In genomic region chr5:66646570-66646969, GRCh38 we compare ENCODE assay signal across 23 cellular contexts. TPM values are rescaled to one million over a fixed set of nuclear protein-coding genes. Genes with fewer than 3 reads are reported as not detected.
DNase-seq lines count a peak whose midpoint lies in the region; ATAC-seq and TF ChIP-seq lines count a peak whose summit lies in the region.
"Had no signal": no experiment of that assay in that cellular context is flagged by ENCODE, and none has a peak within 500 bp of the region (broad histone marks: within the 10 kb centered on the region; RNA-seq: fewer than 3 reads in every experiment).

No MANE protein-coding gene starts in this region.

- no peak for TF ChIP-seq POLR2A in breast epithelium (IDR thresholded peaks at IDR 0.05)

- H3K27me3 Mint-ChIP-seq in MCF 10A (ENCODE audit: insufficient read depth, unreplicated experiment), result no peaks in the 10 kb centered on the region
- H3K27me3 Mint-ChIP-seq: B cell had no signal

- H3K36me3 Mint-ChIP-seq in MCF 10A (ENCODE audit: insufficient read depth, unreplicated experiment), result no peaks in the 10 kb centered on the region

- TF ChIP-seq CTCF in MCF 10A (IDR thresholded peaks at IDR 0.05; ENCODE audit: unreplicated experiment) (no peak), breast epithelium (IDR thresholded peaks at IDR 0.05) (no peak), cardiac fibroblast (IDR thresholded peaks at IDR 0.05; ENCODE audit: low read depth, low read length) (no peak), omental fat pad (IDR thresholded peaks at IDR 0.05) (no peak)

- peak; percentile 3 for DNase-seq in MCF 10A (ENCODE audit: unreplicated experiment)
- DNase-seq in breast epithelium (ENCODE audit: low spot score in 2 of 2), result no peak
- peak; percentile 42 for DNase-seq in NOMO-1 treated with DMSO at 0.1 percent for 48 hours (lab: John Stamatoyannopoulos, UW; ENCODE audit: unreplicated experiment)
- peak; percentile 25 to 33 for DNase-seq in cardiac fibroblast (ENCODE audit: low read depth in 2 of 2)
- no peak for DNase-seq in omental fat pad (ENCODE audit: low spot score)
- no peak for DNase-seq in NCI-H524 (lab: John Stamatoyannopoulos, UW)
- DNase-seq in ACHN, result no peak
- DNase-seq: activated CD4-positive, alpha-beta T cell treated with anti-CD3 and anti-CD28 coated beads, Interleukin-2, amount 50 U/mL, for 1 hour; body of pancreas; GF-D8; head of caudate nucleus; HFFc6; KG1; NCI-H1694 treated with DMSO at 0.1 percent for 48 hours; PC-9; SJCRH30; substantia nigra had no signal

- BruUV-seq in MCF 10A (replicated peaks; lab: Mats Ljungman, UMichigan), result no TSS peak

- no peaks in the 10 kb centered on the region for H3K27me3 ChIP-seq in breast epithelium
- H3K27me3 ChIP-seq: body of pancreas, SJCRH30 had no signal

- H3K9me3 Mint-ChIP-seq in MCF 10A (ENCODE audit: unreplicated experiment), result no peaks in the 10 kb centered on the region
- H3K9me3 Mint-ChIP-seq: HFFc6; nephron; T-helper 1 cell treated with Interleukin-12 subunit alpha and Interleukin-12 subunit beta and Interleukin-4 antibody, amounts not matched to agents 30 μg/mL and 1 μg/mL, for 36 hours had no signal

- H3K4me3 Mint-ChIP-seq in MCF 10A (ENCODE audit: unreplicated experiment), result no peak overlapping the region
- H3K4me3 Mint-ChIP-seq: activated naive CD8-positive, alpha-beta T cell; B cell; HFFc6; nephron; T-helper 1 cell treated with Interleukin-12 subunit alpha and Interleukin-12 subunit beta and Interleukin-4 antibody, amounts not matched to agents 30 μg/mL and 1 μg/mL, for 36 hours had no signal

- H3K4me1 ChIP-seq in breast epithelium, result no peaks in the 10 kb centered on the region
- H3K4me1 ChIP-seq: body of pancreas, parathyroid adenoma, SJCRH30 had no signal

- H3K27ac Mint-ChIP-seq in MCF 10A (ENCODE audit: low read depth, unreplicated experiment), result no peak overlapping the region
- H3K27ac Mint-ChIP-seq: activated naive CD8-positive, alpha-beta T cell; B cell; HFFc6; nephron; T-helper 1 cell treated with Interleukin-12 subunit alpha and Interleukin-12 subunit beta and Interleukin-4 antibody, amounts not matched to agents 30 μg/mL and 1 μg/mL, for 36 hours had no signal

- H3K4me3 ChIP-seq in breast epithelium (no peak overlapping the region), cardiac fibroblast (replicated peaks in 1 of 2; ENCODE audit: low read depth in 2 of 2, low read length in 2 of 2) (no peak overlapping the region)
- H3K4me3 ChIP-seq: body of pancreas, PC-9, SJCRH30 had no signal

- ATAC-seq in omental fat pad (ENCODE audit: low FRiP score) (peak; percentile 88), GM21423 (IDR thresholded peaks at IDR 0.05; ENCODE audit: unreplicated experiment) (no peak)
- ATAC-seq: body of pancreas had no signal

- in situ Hi-C loops in ACHN (cut with HindIII; ENCODE audit: low pct_ligation_motif_present, low pct_unique_long_range_greater_than_20kb, low sequenced_read_pairs), result no loop called here

- H3K9me3 ChIP-seq in breast epithelium, result no peaks in the 10 kb centered on the region
- H3K9me3 ChIP-seq: body of pancreas, SJCRH30 had no signal

- H3K27ac ChIP-seq in breast epithelium, result no peak overlapping the region
- H3K27ac ChIP-seq: body of pancreas, parathyroid adenoma, PC-9, SJCRH30 had no signal

- no peaks in the 10 kb centered on the region for H3K4me1 Mint-ChIP-seq in MCF 10A (ENCODE audit: insufficient read depth, unreplicated experiment)

- POLR2A ChIA-PET in MCF 10A (lab: Yijun Ruan, JAX), result interaction anchor here (0.7 kb wide), 1 partner anchor 107 kb away, joined by 3 read pairs; no protein-coding TSS in a partner anchor

- intact Hi-C loops in MCF 10A (cut with micrococcal nuclease) (no loop called here), breast epithelium (cut with DNase I; ENCODE audit: low total_unique reads) (no loop called here)

- CTCF ChIA-PET in MCF 10A (lab: Yijun Ruan, JAX), result interaction anchor here (0.5 to 1.0 kb wide), 2 partner anchors 12 to 240 kb away, joined by 3 read pairs; no protein-coding TSS in a partner anchor

- H3K36me3 ChIP-seq in breast epithelium, result no peaks in the 10 kb centered on the region
- H3K36me3 ChIP-seq: SJCRH30 had no signal

RNA-seq across cellular contexts. Expression of gene MAST4, which starts 50.4 kb away (rescaled TPM):
- total RNA-seq in MCF 10A (2022), result 26.5 and 26.8 TPM in 2 replicates
- 10 to 100 TPM; 28.0 to 61.5 (median 50.1) TPM for total RNA-seq in breast epithelium
- 10 to 100 TPM; 52.2 to 76.8 (median 57.3) TPM for total RNA-seq in omental fat pad

Comparison
In these comparisons a context has a peak if more than half of its experiments do, and no peak if none do; other contexts are left out.
1. DNase-seq: peak in MCF 10A (single experiment), NOMO-1 treated with DMSO at 0.1 percent for 48 hours (single experiment) and cardiac fibroblast (2 of 2); none in breast epithelium (0 of 2), omental fat pad (single experiment), NCI-H524 (0 of 2) and ACHN (single experiment).